1 cellular context compared by ENCODE assay signal in genomic region chr18:62450546-62451395, GRCh38.
A peak's percentile ranks its signal among the peaks of the same experiment; 100 is the strongest.
TF ChIP-seq lines count a peak whose summit lies in the region.

No MANE protein-coding gene starts in this region.

TF ChIP-seq in K562, 482 proteins besides CTCF, POLR2A, EP300 and RAD21 (continued from another document):
- TF ChIP-seq MEF2D (tag; conservative IDR thresholded peaks at IDR 0.05; ENCODE audit: low read depth) (no peak), ZNF639 (CRISPR knock-in tag; conservative IDR thresholded peaks at IDR 0.05 in 1 of 2, IDR thresholded peaks at IDR 0.05 in 1 of 2) (peak in 1 of 2 experiments; percentile 63; a peak in 1 of 4 replicates), ZNF175 (CRISPR knock-in tag; IDR thresholded peaks at IDR 0.05; ENCODE audit: low read depth) (no peak; the same call in 1 of the 2 replicates), MAFK (IDR thresholded peaks at IDR 0.05; ENCODE audit: low read length) (peak; percentile 81), ZNF197 (CRISPR knock-in tag; IDR thresholded peaks at IDR 0.05; ENCODE audit: low read depth) (peak; percentile 20), KLF16 (IDR thresholded peaks at IDR 0.05) (peak; percentile 68; the same call in 1 of the 2 replicates), NFE2L1 (tag; IDR thresholded peaks at IDR 0.05; ENCODE audit: borderline replicate concordance, low read depth) (peak; percentile 30; the same call in 1 of the 2 replicates), MTA1 (IDR thresholded peaks at IDR 0.05; ENCODE audit: borderline replicate concordance) (0 out of 2 replicates have a peak, but pooled peaks have one; percentile 8), ZMIZ1 (IDR thresholded peaks at IDR 0.05; ENCODE audit: low read depth in 2 of 2, low read length in 2 of 2) (peak in 1 of 2 experiments; percentile 52; a peak in 1 of 4 replicates), BHLHE40 (IDR thresholded peaks at IDR 0.05; ENCODE audit: low read length) (peak; percentile 96), NCOR1 (IDR thresholded peaks at IDR 0.05) (peak; percentile 76), MTA2 (IDR thresholded peaks at IDR 0.05; ENCODE audit: low read depth) (peak; percentile 79), PKNOX1 (IDR thresholded peaks at IDR 0.05) (peak; percentile 64), MGA (IDR thresholded peaks at IDR 0.05) (peak; percentile 21; the same call in 1 of the 2 replicates), NR2C1 (IDR thresholded peaks at IDR 0.05) (no peak), NR2C1 (tag; IDR thresholded peaks at IDR 0.05) (no peak), GTF3C2 (IDR thresholded peaks at IDR 0.05; ENCODE audit: borderline replicate concordance, extremely low read depth, insufficient read length) (no peak), GATA2 (CRISPR knock-in tag; IDR thresholded peaks at IDR 0.05) (peak; percentile 67; the same call in 1 of the 2 replicates), TSHZ1 (CRISPR knock-in tag; IDR thresholded peaks at IDR 0.05) (no peak), SMARCE1 (IDR thresholded peaks at IDR 0.05) (peak; percentile 66), GABPA (tag; conservative IDR thresholded peaks at IDR 0.05; ENCODE audit: low read depth) (peak; percentile 23; the same call in 1 of the 2 replicates), MTA3 (IDR thresholded peaks at IDR 0.05; ENCODE audit: borderline replicate concordance) (0 out of 2 replicates have a peak, but pooled peaks have one; percentile 22), EGR1 (conservative IDR thresholded peaks at IDR 0.05) (peak; percentile 47)
